Comparison of ENCODE assay signal across 1 cellular context in genomic region chr5:82225525-82226172, GRCh38.
TF ChIP-seq lines count a peak whose summit lies in the region.

No MANE protein-coding gene starts in this region.

TF ChIP-seq in H1, 55 proteins besides CTCF, POLR2A, EP300 and RAD21 (continued from another document):
- TF ChIP-seq SIX5 (IDR thresholded peaks at IDR 0.05; ENCODE audit: low read depth, low read length) (no peak), POU5F1 (IDR thresholded peaks at IDR 0.05; ENCODE audit: low read depth, low read length) (no peak), SIN3A (conservative IDR thresholded peaks at IDR 0.05 in 1 of 2, IDR thresholded peaks at IDR 0.05 in 1 of 2; ENCODE audit: low read depth in 1 of 2, low read length in 2 of 2) (no peak), SP1 (IDR thresholded peaks at IDR 0.05; ENCODE audit: low read depth, low read length) (no peak), POLR2AphosphoS5 (IDR thresholded peaks at IDR 0.05; ENCODE audit: low read depth, low read length) (no peak), ATF2 (IDR thresholded peaks at IDR 0.05; ENCODE audit: low read length) (no peak), RFX5 (IDR thresholded peaks at IDR 0.05; ENCODE audit: borderline replicate concordance, low read depth, low read length) (no peak), ATF3 (IDR thresholded peaks at IDR 0.05; ENCODE audit: insufficient read depth, low read depth, low read length) (no peak), CBX5 (IDR thresholded peaks at IDR 0.05; ENCODE audit: low read depth, low read length) (no peak), YY1 (IDR thresholded peaks at IDR 0.05; ENCODE audit: low read depth, low read length) (peak; percentile 90), NRF1 (IDR thresholded peaks at IDR 0.05; ENCODE audit: low read depth, low read length) (no peak), BRCA1 (IDR thresholded peaks at IDR 0.05; ENCODE audit: low read depth, low read length) (no peak), CHD7 (IDR thresholded peaks at IDR 0.05; ENCODE audit: insufficient replicate concordance, low read length) (no peak)
